ENCODE assay signal across 15 cellular contexts in genomic region chr1:19044975-19045831, GRCh38.
DNase-seq lines count a peak whose midpoint lies in the region; ATAC-seq, FAIRE-seq and TF ChIP-seq lines count a peak whose summit lies in the region.
"Had no signal": no experiment of that assay in that cellular context is flagged by ENCODE, and none has a peak within 500 bp of the region (broad histone marks: within the 10 kb centered on the region; RNA-seq: fewer than 3 reads in every experiment).

No MANE protein-coding gene starts in this region.

- no peak for TF ChIP-seq EP300 in gastroesophageal sphincter (IDR thresholded peaks at IDR 0.05)

- H3K27ac Mint-ChIP-seq in mesothelial cell of epicardium: no peak overlapping the region
- H3K27ac Mint-ChIP-seq: CD4-positive, alpha-beta T cell had no signal

- H3K9me3 ChIP-seq in gastroesophageal sphincter: no peaks in the 10 kb centered on the region
- H3K9me3 ChIP-seq: thyroid gland had no signal

- no peaks in the 10 kb centered on the region for H3K4me1 Mint-ChIP-seq in mesothelial cell of epicardium

- H3K36me3 Mint-ChIP-seq in mesothelial cell of epicardium: no peaks in the 10 kb centered on the region

- H3K27me3 ChIP-seq in gastroesophageal sphincter: peaks cover 70% of the 10 kb centered on the region
- H3K27me3 ChIP-seq: thyroid gland had no signal

- DNase-seq in CD1c-positive myeloid dendritic cell (ENCODE audit: extremely low spot score) (peak; percentile 10), RCC 7860 (ENCODE audit: low spot score) (peak; percentile 52), glomerular visceral epithelial cell (ENCODE audit: extremely low spot score) (peak; percentile 51), pons (ENCODE audit: low spot score) (peak; percentile 92), mesothelial cell of epicardium (ENCODE audit: low spot score in 2 of 2, unreplicated experiment in 2 of 2) (no peak)
- DNase-seq: activated CD4-positive, alpha-beta T cell treated with anti-CD3 and anti-CD28 coated beads for 48 hours; CD4-positive, alpha-beta T cell; NCI-H1092; NCI-H526 treated with DMSO at 0.1 percent for 48 hours; stimulated activated CD4-positive, alpha-beta T cell treated with anti-CD3 and anti-CD28 coated beads, Interleukin-2, amount 100 ng/mL, for 24 hours; thyroid gland had no signal

- no peak overlapping the region for H3K4me3 Mint-ChIP-seq in mesothelial cell of epicardium
- H3K4me3 Mint-ChIP-seq: CD4-positive, alpha-beta T cell had no signal

- TF ChIP-seq POLR2A in gastroesophageal sphincter (IDR thresholded peaks at IDR 0.05): no peak

- H3K27me3 Mint-ChIP-seq in mesothelial cell of epicardium (ENCODE audit: low read depth): peaks cover 23% of the 10 kb centered on the region

- H3K4me1 ChIP-seq in gastroesophageal sphincter: no peaks in the 10 kb centered on the region

- WGBS in gastroesophageal sphincter (ENCODE audit: low coverage in 1 of 2), 2 donors: 70 to 88% methylated on average over 2 to 4 of the region's 24 CpGs

- FAIRE-seq in RCC 7860 (lab: Jason Lieb, UNC): no peak
- FAIRE-seq: islet of Langerhans had no signal

- no peaks in the 10 kb centered on the region for H3K36me3 ChIP-seq in gastroesophageal sphincter
- H3K36me3 ChIP-seq: thyroid gland had no signal

- no peak overlapping the region for H3K27ac ChIP-seq in gastroesophageal sphincter
- H3K27ac ChIP-seq: thyroid gland had no signal

- H3K9me3 Mint-ChIP-seq in mesothelial cell of epicardium: no peaks in the 10 kb centered on the region
- H3K9me3 Mint-ChIP-seq: CD4-positive, alpha-beta T cell had no signal

- TF ChIP-seq CTCF in gastroesophageal sphincter (IDR thresholded peaks at IDR 0.05): no peak
- TF ChIP-seq CTCF in mesothelial cell of epicardium (IDR thresholded peaks at IDR 0.05; ENCODE audit: unreplicated experiment): no peak

- H3K4me3 ChIP-seq in gastroesophageal sphincter: no peak overlapping the region
- H3K4me3 ChIP-seq: thyroid gland had no signal

- ATAC-seq in gastroesophageal sphincter (no peak), HG03442 (IDR thresholded peaks at IDR 0.05; ENCODE audit: unreplicated experiment) (no peak), GM19397 (IDR thresholded peaks at IDR 0.05; ENCODE audit: unreplicated experiment) (no peak)

Comparison
In these comparisons a context has a peak if more than half of its experiments do, and no peak if none do; other contexts are left out.
1. DNase-seq: peak in CD1c-positive myeloid dendritic cell (single experiment), RCC 7860 (single experiment), glomerular visceral epithelial cell (single experiment) and pons (single experiment); none in mesothelial cell of epicardium (0 of 2).